19 cellular contexts compared by ENCODE assay signal in the genomic region with DNA sequence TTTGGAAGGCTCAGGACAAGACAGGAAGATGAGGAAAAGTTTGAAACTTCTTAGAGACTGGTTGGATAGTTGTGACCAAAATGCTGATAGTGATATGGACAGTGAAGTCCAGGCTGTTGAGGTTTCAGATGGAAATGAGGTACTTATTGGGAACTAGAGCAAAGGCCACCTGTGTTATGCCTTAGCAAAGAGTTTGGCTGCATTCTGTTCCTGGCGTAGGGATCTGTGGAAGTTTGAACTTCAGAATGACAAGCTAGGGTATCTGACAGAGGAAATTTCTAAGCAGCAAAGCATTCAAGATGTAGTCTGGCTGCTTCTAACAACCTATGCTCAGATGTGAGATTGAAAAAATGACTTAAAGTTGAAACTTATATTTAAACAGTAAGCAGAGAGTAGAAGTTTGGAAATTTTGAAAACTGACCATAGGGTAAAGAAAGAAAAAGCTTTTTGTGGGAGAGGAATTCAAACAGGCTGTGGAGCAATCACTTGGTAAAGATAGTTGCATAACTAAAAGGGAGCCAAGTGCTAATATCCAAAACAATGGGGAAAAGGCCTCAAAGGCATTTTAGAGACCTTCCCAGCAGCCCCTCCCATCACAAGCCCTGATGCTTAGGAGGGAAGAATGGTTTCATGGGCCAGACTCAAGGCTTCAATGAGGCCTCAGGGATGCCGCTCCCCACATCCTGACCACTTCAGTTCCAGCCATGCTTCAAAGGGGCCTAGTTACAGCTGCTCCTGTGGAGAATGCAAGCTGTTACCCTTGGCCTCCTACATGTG.
"Had no signal": no experiment of that assay in that cellular context is flagged by ENCODE, and none has a peak within 500 bp of the region (broad histone marks: within the 10 kb centered on the region; RNA-seq: fewer than 3 reads in every experiment).

No MANE protein-coding gene starts in this region.

- H3K4me1 Mint-ChIP-seq: activated naive CD4-positive, alpha-beta T cell treated with anti-CD3 and anti-CD28 coated beads, Interleukin-2, amount 50 U/mL, for 24 hours; mesothelial cell of epicardium; nephron had no signal

- H3K27ac Mint-ChIP-seq: activated naive CD4-positive, alpha-beta T cell treated with anti-CD3 and anti-CD28 coated beads, Interleukin-2, amount 50 U/mL, for 24 hours; mesothelial cell of epicardium; nephron had no signal

- H3K4me1 ChIP-seq: body of pancreas, gastrocnemius medialis, sigmoid colon, spleen had no signal

- H3K36me3 ChIP-seq: gastrocnemius medialis, sigmoid colon, spleen, WERI-Rb-1 had no signal

- H3K27ac ChIP-seq: body of pancreas, epithelial cell of prostate, gastrocnemius medialis, sigmoid colon, spleen, WERI-Rb-1 had no signal

- H3K4me3 ChIP-seq: body of pancreas, gastrocnemius medialis, lung, sigmoid colon, spleen had no signal

- H3K27me3 ChIP-seq: body of pancreas, gastrocnemius medialis, sigmoid colon, spleen had no signal

- DNase-seq: activated CD4-positive, alpha-beta T cell treated with anti-CD3 and anti-CD28 coated beads, Interleukin-2, amount 50 U/mL, for 48 hours; activated gamma-delta T cell; amygdala; body of pancreas; caudate nucleus; gastrocnemius medialis; head of caudate nucleus; left colon; sigmoid colon; spleen; stimulated activated naive CD4-positive, alpha-beta T cell; SW 1271; T-helper 2 cell; WERI-Rb-1 had no signal

- H3K9me3 ChIP-seq: body of pancreas, gastrocnemius medialis had no signal

- H3K4me3 Mint-ChIP-seq: activated naive CD4-positive, alpha-beta T cell treated with anti-CD3 and anti-CD28 coated beads, Interleukin-2, amount 50 U/mL, for 24 hours; mesothelial cell of epicardium; nephron had no signal

- H3K27me3 Mint-ChIP-seq: activated naive CD4-positive, alpha-beta T cell treated with anti-CD3 and anti-CD28 coated beads, Interleukin-2, amount 50 U/mL, for 24 hours had no signal

- H3K36me3 Mint-ChIP-seq: activated naive CD4-positive, alpha-beta T cell treated with anti-CD3 and anti-CD28 coated beads, Interleukin-2, amount 50 U/mL, for 24 hours; mesothelial cell of epicardium had no signal
